Comparison of ENCODE assay signal across 1 cellular context in the genomic region with DNA sequence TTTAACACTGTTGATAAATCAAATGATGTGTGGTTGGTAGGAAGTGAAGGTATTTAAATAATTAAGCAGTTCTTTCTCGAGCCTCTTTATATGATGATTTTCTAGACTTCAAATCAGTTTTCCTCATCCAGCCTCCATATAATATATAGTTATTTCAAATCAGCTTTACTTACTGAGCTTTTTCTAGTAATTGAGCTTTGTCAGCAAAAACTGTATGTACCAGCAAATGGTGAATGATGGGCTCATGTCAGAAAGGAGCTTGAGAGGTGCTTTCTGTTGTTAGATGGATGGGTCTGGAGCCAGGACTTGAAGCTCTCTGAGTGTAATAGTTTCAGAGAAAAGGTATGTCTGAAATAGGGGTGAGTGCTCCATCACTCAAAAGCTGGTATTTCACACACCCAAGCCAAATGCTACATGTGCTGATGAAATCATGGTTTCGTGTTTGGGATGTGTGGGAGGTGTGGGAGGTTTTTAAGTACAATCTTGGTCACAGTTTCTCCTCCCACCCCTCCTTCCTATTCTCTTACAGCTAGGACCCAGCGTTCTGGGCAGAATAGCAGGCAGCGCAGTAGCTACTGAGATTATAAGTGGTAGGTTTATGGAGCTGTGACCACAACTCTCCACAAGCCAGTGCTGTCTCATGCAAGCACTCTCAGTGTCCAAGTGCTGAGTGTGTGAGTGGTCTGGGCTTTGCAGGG.
A peak's percentile ranks its signal among the peaks of the same experiment; 100 is the strongest.
TF ChIP-seq lines count a peak whose summit lies in the region.

No MANE protein-coding gene starts in this region.

TF ChIP-seq in GM12878, 131 proteins besides CTCF, POLR2A, EP300 and RAD21 (continued from another document):
- TF ChIP-seq, protein P1, sequence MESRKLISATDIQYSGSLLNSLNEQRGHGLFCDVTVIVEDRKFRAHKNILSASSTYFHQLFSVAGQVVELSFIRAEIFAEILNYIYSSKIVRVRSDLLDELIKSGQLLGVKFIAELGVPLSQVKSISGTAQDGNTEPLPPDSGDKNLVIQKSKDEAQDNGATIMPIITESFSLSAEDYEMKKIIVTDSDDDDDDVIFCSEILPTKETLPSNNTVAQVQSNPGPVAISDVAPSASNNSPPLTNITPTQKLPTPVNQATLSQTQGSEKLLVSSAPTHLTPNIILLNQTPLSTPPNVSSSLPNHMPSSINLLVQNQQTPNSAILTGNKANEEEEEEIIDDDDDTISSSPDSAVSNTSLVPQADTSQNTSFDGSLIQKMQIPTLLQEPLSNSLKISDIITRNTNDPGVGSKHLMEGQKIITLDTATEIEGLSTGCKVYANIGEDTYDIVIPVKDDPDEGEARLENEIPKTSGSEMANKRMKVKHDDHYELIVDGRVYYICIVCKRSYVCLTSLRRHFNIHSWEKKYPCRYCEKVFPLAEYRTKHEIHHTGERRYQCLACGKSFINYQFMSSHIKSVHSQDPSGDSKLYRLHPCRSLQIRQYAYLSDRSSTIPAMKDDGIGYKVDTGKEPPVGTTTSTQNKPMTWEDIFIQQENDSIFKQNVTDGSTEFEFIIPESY (IDR thresholded peaks at IDR 0.05), result no peak
- TF ChIP-seq DPF2 (IDR thresholded peaks at IDR 0.05) (peak; percentile 67; the same call in 1 of the 2 replicates), BHLHE40 (IDR thresholded peaks at IDR 0.05; ENCODE audit: borderline replicate concordance in 1 of 2, low read depth in 2 of 2, low read length in 1 of 2) (peak; percentile 39 to 83; a peak in 3 of 4 replicates), WRNIP1 (IDR thresholded peaks at IDR 0.05; ENCODE audit: borderline replicate concordance, low read depth, low read length) (no peak), BMI1 (IDR thresholded peaks at IDR 0.05; ENCODE audit: borderline replicate concordance) (0 out of 2 replicates have a peak, but pooled peaks have one; percentile 21), IKZF2 (IDR thresholded peaks at IDR 0.05) (peak; percentile 33 to 34; a peak in 2 of 4 replicates), MEF2B (IDR thresholded peaks at IDR 0.05; ENCODE audit: partially characterized antibody, poor library complexity, severe bottlenecking) (peak; percentile 12), FOXM1 (IDR thresholded peaks at IDR 0.05; ENCODE audit: low read depth, low read length) (no peak), MTA2 (IDR thresholded peaks at IDR 0.05; ENCODE audit: low read depth) (peak; percentile 50; the same call in 1 of the 2 replicates), ATF7 (IDR thresholded peaks at IDR 0.05; ENCODE audit: low read depth) (peak; percentile 69)
- TF ChIP-seq, protein P2, sequence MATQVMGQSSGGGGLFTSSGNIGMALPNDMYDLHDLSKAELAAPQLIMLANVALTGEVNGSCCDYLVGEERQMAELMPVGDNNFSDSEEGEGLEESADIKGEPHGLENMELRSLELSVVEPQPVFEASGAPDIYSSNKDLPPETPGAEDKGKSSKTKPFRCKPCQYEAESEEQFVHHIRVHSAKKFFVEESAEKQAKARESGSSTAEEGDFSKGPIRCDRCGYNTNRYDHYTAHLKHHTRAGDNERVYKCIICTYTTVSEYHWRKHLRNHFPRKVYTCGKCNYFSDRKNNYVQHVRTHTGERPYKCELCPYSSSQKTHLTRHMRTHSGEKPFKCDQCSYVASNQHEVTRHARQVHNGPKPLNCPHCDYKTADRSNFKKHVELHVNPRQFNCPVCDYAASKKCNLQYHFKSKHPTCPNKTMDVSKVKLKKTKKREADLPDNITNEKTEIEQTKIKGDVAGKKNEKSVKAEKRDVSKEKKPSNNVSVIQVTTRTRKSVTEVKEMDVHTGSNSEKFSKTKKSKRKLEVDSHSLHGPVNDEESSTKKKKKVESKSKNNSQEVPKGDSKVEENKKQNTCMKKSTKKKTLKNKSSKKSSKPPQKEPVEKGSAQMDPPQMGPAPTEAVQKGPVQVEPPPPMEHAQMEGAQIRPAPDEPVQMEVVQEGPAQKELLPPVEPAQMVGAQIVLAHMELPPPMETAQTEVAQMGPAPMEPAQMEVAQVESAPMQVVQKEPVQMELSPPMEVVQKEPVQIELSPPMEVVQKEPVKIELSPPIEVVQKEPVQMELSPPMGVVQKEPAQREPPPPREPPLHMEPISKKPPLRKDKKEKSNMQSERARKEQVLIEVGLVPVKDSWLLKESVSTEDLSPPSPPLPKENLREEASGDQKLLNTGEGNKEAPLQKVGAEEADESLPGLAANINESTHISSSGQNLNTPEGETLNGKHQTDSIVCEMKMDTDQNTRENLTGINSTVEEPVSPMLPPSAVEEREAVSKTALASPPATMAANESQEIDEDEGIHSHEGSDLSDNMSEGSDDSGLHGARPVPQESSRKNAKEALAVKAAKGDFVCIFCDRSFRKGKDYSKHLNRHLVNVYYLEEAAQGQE (IDR thresholded peaks at IDR 0.05; ENCODE audit: low read depth, low read length), result no peak
- TF ChIP-seq, protein P3, sequence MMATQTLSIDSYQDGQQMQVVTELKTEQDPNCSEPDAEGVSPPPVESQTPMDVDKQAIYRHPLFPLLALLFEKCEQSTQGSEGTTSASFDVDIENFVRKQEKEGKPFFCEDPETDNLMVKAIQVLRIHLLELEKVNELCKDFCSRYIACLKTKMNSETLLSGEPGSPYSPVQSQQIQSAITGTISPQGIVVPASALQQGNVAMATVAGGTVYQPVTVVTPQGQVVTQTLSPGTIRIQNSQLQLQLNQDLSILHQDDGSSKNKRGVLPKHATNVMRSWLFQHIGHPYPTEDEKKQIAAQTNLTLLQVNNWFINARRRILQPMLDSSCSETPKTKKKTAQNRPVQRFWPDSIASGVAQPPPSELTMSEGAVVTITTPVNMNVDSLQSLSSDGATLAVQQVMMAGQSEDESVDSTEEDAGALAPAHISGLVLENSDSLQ (IDR thresholded peaks at IDR 0.05), result peak; percentile 77
- TF ChIP-seq, protein P4, sequence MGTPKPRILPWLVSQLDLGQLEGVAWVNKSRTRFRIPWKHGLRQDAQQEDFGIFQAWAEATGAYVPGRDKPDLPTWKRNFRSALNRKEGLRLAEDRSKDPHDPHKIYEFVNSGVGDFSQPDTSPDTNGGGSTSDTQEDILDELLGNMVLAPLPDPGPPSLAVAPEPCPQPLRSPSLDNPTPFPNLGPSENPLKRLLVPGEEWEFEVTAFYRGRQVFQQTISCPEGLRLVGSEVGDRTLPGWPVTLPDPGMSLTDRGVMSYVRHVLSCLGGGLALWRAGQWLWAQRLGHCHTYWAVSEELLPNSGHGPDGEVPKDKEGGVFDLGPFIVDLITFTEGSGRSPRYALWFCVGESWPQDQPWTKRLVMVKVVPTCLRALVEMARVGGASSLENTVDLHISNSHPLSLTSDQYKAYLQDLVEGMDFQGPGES (IDR thresholded peaks at IDR 0.05), result no peak
